Comparison of ENCODE assay signal across 28 cellular contexts in genomic region chr12:130157998-130158774, GRCh38. TPM values are rescaled to one million over a fixed set of nuclear protein-coding genes. Genes with fewer than 3 reads are reported as not detected.
"Had no signal": no experiment of that assay in that cellular context is flagged by ENCODE, and none has a peak within 500 bp of the region (broad histone marks: within the 10 kb centered on the region; RNA-seq: fewer than 3 reads in every experiment).

No MANE protein-coding gene starts in this region.

- ATAC-seq: activated T-cell treated with anti-CD3 and anti-CD28 coated beads, Interleukin-2, amount 50 U/mL, for 4 hours; K562; PC-3; SK-N-SH treated with all-trans-retinoic acid at 6 μM for 48 hours had no signal

- DNase-seq: activated B cell treated with CpG ODN at 0.5 μM for 24 hours; activated CD4-positive, alpha-beta T cell treated with anti-CD3 and anti-CD28 coated beads for 1 hour; activated CD4-positive, alpha-beta T cell treated with anti-CD3 and anti-CD28 coated beads, Interleukin-2, amount 10 ng/mL, durations not matched to agents 24 days and 14 days; activated CD4-positive, alpha-beta T cell treated with anti-CD3 and anti-CD28 coated beads, Interleukin-2, amount 50 U/mL, for 48 hours; activated CD8-positive, alpha-beta memory T cell treated with anti-CD3 and anti-CD28 coated beads for 24 hours; activated gamma-delta T cell; activated naive CD4-positive, alpha-beta T cell treated with anti-CD3 and anti-CD28 coated beads for 36 hours; activated T-cell treated with anti-CD3 and anti-CD28 coated beads, Interleukin-2, amount 50 U/mL, for 4 hours; amygdala; Karpas-422; NCI-H1048; NCI-H146; NCI-H187 treated with DMSO at 0.1 percent for 48 hours; NCI-H2171; NCI-H226; NCI-H526; PC-3; SHP77; SW 1271 had no signal

- H3K27me3 ChIP-seq: SJSA1 had no signal

- H3K4me3 ChIP-seq: K562, SJSA1 had no signal

- H3K4me3 Mint-ChIP-seq: activated B cell treated with CpG ODN at 0.5 μM for 24 hours; activated CD4-positive, alpha-beta T cell treated with anti-CD3 and anti-CD28 coated beads, Interleukin-2, amount 10 ng/mL, durations not matched to agents 24 days and 14 days; activated naive CD4-positive, alpha-beta T cell treated with anti-CD3 and anti-CD28 coated beads for 36 hours; activated naive CD8-positive, alpha-beta T cell; activated T-cell treated with anti-CD3 and anti-CD28 coated beads, Interleukin-2, amount 50 U/mL, for 4 hours; T-helper 2 cell treated with Interferon-gamma antibody and Interleukin-4, amounts not matched to agents 5 μg/mL and 100 μg/mL, for 36 hours had no signal

- H3K9me3 Mint-ChIP-seq: activated B cell treated with CpG ODN at 0.5 μM for 24 hours; activated CD4-positive, alpha-beta T cell treated with anti-CD3 and anti-CD28 coated beads, Interleukin-2, amount 10 ng/mL, durations not matched to agents 24 days and 14 days; activated naive CD4-positive, alpha-beta T cell treated with anti-CD3 and anti-CD28 coated beads for 36 hours; activated T-cell treated with anti-CD3 and anti-CD28 coated beads, Interleukin-2, amount 50 U/mL, for 4 hours; T-helper 2 cell treated with Interferon-gamma antibody and Interleukin-4, amounts not matched to agents 5 μg/mL and 100 μg/mL, for 36 hours had no signal

- H3K36me3 Mint-ChIP-seq: activated naive CD8-positive, alpha-beta T cell had no signal

- H3K4me1 ChIP-seq: SJSA1 had no signal

- H3K36me3 ChIP-seq: SJSA1 had no signal

- H3K27ac ChIP-seq: SJSA1 had no signal

- H3K27ac Mint-ChIP-seq: activated B cell treated with CpG ODN at 0.5 μM for 24 hours; activated CD4-positive, alpha-beta T cell treated with anti-CD3 and anti-CD28 coated beads, Interleukin-2, amount 10 ng/mL, durations not matched to agents 24 days and 14 days; activated naive CD4-positive, alpha-beta T cell treated with anti-CD3 and anti-CD28 coated beads for 36 hours; activated naive CD8-positive, alpha-beta T cell; brain; T-helper 2 cell treated with Interferon-gamma antibody and Interleukin-4, amounts not matched to agents 5 μg/mL and 100 μg/mL, for 36 hours had no signal

RNA-seq across cellular contexts. Expression of gene FZD10, which starts 4.1 kb away (rescaled TPM):
- total RNA-seq: activated B cell treated with CpG ODN at 0.5 μM for 24 hours; activated CD4-positive, alpha-beta T cell treated with anti-CD3 and anti-CD28 coated beads, Interleukin-2, amount 10 ng/mL, durations not matched to agents 24 days and 14 days; activated naive CD4-positive, alpha-beta T cell treated with anti-CD3 and anti-CD28 coated beads for 36 hours; activated T-cell treated with anti-CD3 and anti-CD28 coated beads, Interleukin-2, amount 50 U/mL, for 4 hours; astrocyte; K562; NCI-H460; PC-3; SJSA1; T-helper 1 cell treated with Interleukin-12 subunit alpha and Interleukin-12 subunit beta and Interleukin-4 antibody, amounts not matched to agents 30 ng/mL and 1 ng/mL, for 36 hours had no signal
